Comparison of ENCODE assay signal across 6 cellular contexts in the genomic region with DNA sequence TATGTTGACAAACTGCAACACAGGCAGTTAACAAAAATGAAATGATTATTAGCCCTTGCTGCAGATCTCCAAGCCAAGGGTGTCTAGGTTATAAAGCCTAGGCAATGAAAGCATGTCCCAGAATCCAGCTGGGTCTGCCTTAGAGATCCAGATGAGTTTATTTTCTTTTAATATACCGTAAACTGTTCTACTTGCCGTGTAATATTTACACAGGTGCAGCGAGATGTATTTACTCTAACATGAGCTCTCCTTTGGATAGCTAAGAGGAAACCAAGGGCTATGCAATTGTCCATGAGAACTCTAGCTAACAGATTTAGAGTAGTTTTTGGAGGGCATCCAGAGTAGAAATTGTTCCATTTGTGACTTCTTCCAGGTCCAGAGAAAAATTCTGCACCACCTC. TPM values are rescaled to one million over a fixed set of nuclear protein-coding genes. Genes with fewer than 3 reads are reported as not detected.
"Had no signal": no experiment of that assay in that cellular context is flagged by ENCODE, and none has a peak within 500 bp of the region (broad histone marks: within the 10 kb centered on the region; RNA-seq: fewer than 3 reads in every experiment).

No MANE protein-coding gene starts in this region.

RNA-seq across cellular contexts. Expression of a gene that starts 28.1 kb away (rescaled TPM):
- total RNA-seq: HepG2, HT-29, HT1080, IMR-90, K562 had no signal
- polyA plus RNA-seq: HepG2, IMR-90 had no signal

RNA-seq across cellular contexts. Expression of a gene that starts 33.9 kb away (rescaled TPM):
- total RNA-seq: HepG2, HT-29, HT1080, IMR-90, K562 had no signal
- polyA plus RNA-seq: HepG2, IgD-negative memory B cell, IMR-90, K562 had no signal

RNA-seq across cellular contexts. Expression of a gene that starts 34.4 kb away (rescaled TPM):
- polyA plus RNA-seq: IgD-negative memory B cell had no signal

RNA-seq across cellular contexts. Expression of a gene that starts 59.5 kb away (rescaled TPM):
- total RNA-seq: HepG2, HT-29, HT1080, IMR-90, K562 had no signal
- polyA plus RNA-seq: HepG2, IgD-negative memory B cell, IMR-90, K562 had no signal
